Comparison of ENCODE assay signal across 8 cellular contexts in genomic region chr2:142868281-142868762, GRCh38. TPM values are rescaled to one million over a fixed set of nuclear protein-coding genes. Genes with fewer than 3 reads are reported as not detected.
DNase-seq lines count a peak whose midpoint lies in the region; ATAC-seq, FAIRE-seq and TF ChIP-seq lines count a peak whose summit lies in the region.

No MANE protein-coding gene starts in this region.

- CTCF ChIA-PET in H1 (lab: Charles Lee; ENCODE audit: partially characterized antibody), result no interaction called here
- CTCF ChIA-PET in CD4-positive, alpha-beta T cell (lab: Charles Lee), result no interaction called here

- H3K4me3 ChIP-seq in H1 (ENCODE audit: extremely low read depth in 1 of 4, insufficient read depth in 2 of 4, low read depth in 3 of 4, low read length in 4 of 4), result no peak overlapping the region

- no peak for TF ChIP-seq CTCF in H1 (IDR thresholded peaks at IDR 0.05; ENCODE audit: control extremely low read depth in 1 of 3, insufficient read depth in 1 of 3, low read depth in 1 of 3, low read length in 3 of 3)
- TF ChIP-seq CTCF in omental fat pad (IDR thresholded peaks at IDR 0.05), result no peak
- no peak for TF ChIP-seq CTCF in CD4-positive, alpha-beta T cell (IDR thresholded peaks at IDR 0.05)
- TF ChIP-seq CTCF in HFFc6 (IDR thresholded peaks at IDR 0.05), result no peak

- no peaks in the 10 kb centered on the region for H3K79me2 ChIP-seq in H1 (ENCODE audit: control insufficient read depth in 1 of 2, insufficient read depth in 2 of 2, low read length in 2 of 2)

- FAIRE-seq in H1 (lab: Jason Lieb, UNC) (no peak), RCC 7860 (lab: Jason Lieb, UNC) (no peak)

- no peaks in the 10 kb centered on the region for H3K4me1 Mint-ChIP-seq in CD4-positive, alpha-beta T cell (ENCODE audit: low read depth)
- H3K4me1 Mint-ChIP-seq in HFFc6 (ENCODE audit: low read depth), result peaks cover 43% of the 10 kb centered on the region

- no peak overlapping the region for H2BK15ac ChIP-seq in H1 (ENCODE audit: low read length)

- H3K4me1 ChIP-seq in H1 (replicated peaks in 1 of 4; ENCODE audit: control insufficient read depth in 3 of 4, insufficient read depth in 4 of 4, low read length in 3 of 4), result no peaks in the 10 kb centered on the region

- no peaks in the 10 kb centered on the region for H3K79me1 ChIP-seq in H1 (ENCODE audit: low read depth, low read length)

- no peak for DNase-seq in H1 (ENCODE audit: low read depth in 1 of 2, low spot score in 2 of 2)
- DNase-seq in omental fat pad (ENCODE audit: low spot score), result no peak
- DNase-seq in CD4-positive, alpha-beta T cell, result no peak
- no peak for DNase-seq in RKO (ENCODE audit: low spot score)
- DNase-seq in RCC 7860 (ENCODE audit: low spot score), result no peak
- no peak for DNase-seq in HFFc6

- H2BK5ac ChIP-seq in H1 (ENCODE audit: low read depth, low read length), result no peak overlapping the region

- H3K9me3 Mint-ChIP-seq in CD4-positive, alpha-beta T cell, result no peaks in the 10 kb centered on the region
- no peaks in the 10 kb centered on the region for H3K9me3 Mint-ChIP-seq in HFFc6

- no peak overlapping the region for H2BK20ac ChIP-seq in H1 (ENCODE audit: low read length)

- no peaks in the 10 kb centered on the region for H3K36me3 Mint-ChIP-seq in CD4-positive, alpha-beta T cell (ENCODE audit: low read depth)
- 0 out of 2 replicates have a peak, but pooled peaks cover 4% of the 10 kb centered on the region for H3K36me3 Mint-ChIP-seq in HFFc6 (ENCODE audit: low read depth)

- H3K4me3 Mint-ChIP-seq in CD4-positive, alpha-beta T cell, result no peak overlapping the region
- no peak overlapping the region for H3K4me3 Mint-ChIP-seq in HFFc6

- no peaks in the 10 kb centered on the region for H3K27me3 Mint-ChIP-seq in CD4-positive, alpha-beta T cell
- H3K27me3 Mint-ChIP-seq in HFFc6 (ENCODE audit: insufficient read depth), result no peaks in the 10 kb centered on the region

- H3K14ac ChIP-seq in H1 (ENCODE audit: insufficient read length), result no peak overlapping the region

- no peak overlapping the region for H3K27ac Mint-ChIP-seq in CD4-positive, alpha-beta T cell
- H3K27ac Mint-ChIP-seq in HFFc6, result no peak overlapping the region

- WGBS in H1 (ENCODE audit: extremely low coverage in 1 of 2, insufficient coverage in 1 of 2, insufficient read length in 1 of 2, insufficient replicate concordance in 2 of 2, low coverage in 1 of 2, low lambda C conversion rate in 2 of 2, missing lambda C conversion rate in 1 of 2), 2 experiments, result 87% methylated on average over 11 of the region's 11 CpGs; no CpG with 5 or more reads in 1 of the 2 experiments

- no peak overlapping the region; the same call in 1 of the 2 replicates for H3K27ac ChIP-seq in H1 (ENCODE audit: low read depth, low read length)
- no peak overlapping the region for H3K27ac ChIP-seq in CD4-positive, alpha-beta T cell (ENCODE audit: low read depth, low read length)

- TF ChIP-seq POLR2A in GM18505 (IDR thresholded peaks at IDR 0.05; ENCODE audit: borderline replicate concordance, extremely low read depth, insufficient read depth, insufficient read length) (no peak), H1 (IDR thresholded peaks at IDR 0.05; ENCODE audit: control extremely low read depth in 1 of 2, low read depth in 2 of 2, low read length in 2 of 2) (no peak)

- no peak overlapping the region for H2BK12ac ChIP-seq in H1 (ENCODE audit: low read depth, low read length)

- H3K23ac ChIP-seq in H1 (ENCODE audit: insufficient read length), result no peak overlapping the region

- no peaks in the 10 kb centered on the region for H3K23me2 ChIP-seq in H1 (ENCODE audit: low read depth, low read length)

- H3K4ac ChIP-seq in H1 (replicated peaks; ENCODE audit: insufficient read length, low read depth, low read length), result no peak overlapping the region

- H4K5ac ChIP-seq in H1 (ENCODE audit: insufficient read length, low read depth, low read length), result no peak overlapping the region

- intact Hi-C loops in CD4-positive, alpha-beta T cell (cut with DNase I, micrococcal nuclease), result no loop called here

- no peak overlapping the region for H2BK120ac ChIP-seq in H1 (replicated peaks; ENCODE audit: low read depth, low read length)

- no peak overlapping the region for H3K4me2 ChIP-seq in H1 (ENCODE audit: insufficient read depth in 1 of 2, low read depth in 2 of 2, low read length in 2 of 2)

- no peak overlapping the region for H3K9ac ChIP-seq in H1 (replicated peaks in 1 of 4; ENCODE audit: extremely low read depth in 1 of 4, low read depth in 3 of 4, low read length in 3 of 4)

- no peaks in the 10 kb centered on the region for H3K27me3 ChIP-seq in H1 (replicated peaks in 1 of 4; ENCODE audit: control insufficient read depth in 3 of 4, extremely low read depth in 1 of 4, insufficient read depth in 3 of 4, low read length in 3 of 4)
- no peaks in the 10 kb centered on the region for H3K27me3 ChIP-seq in CD4-positive, alpha-beta T cell (ENCODE audit: control insufficient read depth, insufficient read depth, low read length)

- TF ChIP-seq RAD21 in H1 (IDR thresholded peaks at IDR 0.05 in 1 of 2, conservative IDR thresholded peaks at IDR 0.05 in 1 of 2; ENCODE audit: low read depth in 2 of 2, low read length in 2 of 2), result no peak

- no peak overlapping the region; the same call in 1 of the 2 replicates for H2AFZ ChIP-seq in H1 (ENCODE audit: low read length)

- H4K20me1 ChIP-seq in H1 (replicated peaks in 1 of 2; ENCODE audit: control insufficient read depth in 1 of 2, insufficient read depth in 2 of 2, low read length in 2 of 2), result no peaks in the 10 kb centered on the region

- no peaks in the 10 kb centered on the region; a peak in 1 of 4 replicates for H3K9me3 ChIP-seq in H1 (ENCODE audit: insufficient read depth in 2 of 2, low read depth in 1 of 2, low read length in 1 of 2)
- no peaks in the 10 kb centered on the region for H3K9me3 ChIP-seq in CD4-positive, alpha-beta T cell (ENCODE audit: control insufficient read depth, low read length)

- ATAC-seq in GM18505 (IDR thresholded peaks at IDR 0.05; ENCODE audit: unreplicated experiment) (peak; percentile 26), HG03095 (IDR thresholded peaks at IDR 0.05; ENCODE audit: unreplicated experiment) (peak; percentile 24), omental fat pad (ENCODE audit: low FRiP score) (peak; percentile 82)
- ATAC-seq in CD4-positive, alpha-beta T cell (ENCODE audit: poor library complexity), result no peak

- H2AK5ac ChIP-seq in H1 (ENCODE audit: low read depth, low read length), result no peak overlapping the region

- H3K18ac ChIP-seq in H1 (ENCODE audit: extremely low read depth, low read length), result no peak overlapping the region

- H4K91ac ChIP-seq in H1 (replicated peaks; ENCODE audit: insufficient read length, low read length), result peak overlapping the region; percentile 26

- H3K56ac ChIP-seq in H1 (replicated peaks; ENCODE audit: insufficient read length, low read depth, low read length), result no peak overlapping the region

- POLR2A ChIA-PET in H1 (lab: Charles Lee; ENCODE audit: partially characterized antibody), result interaction anchor here (0.6 kb wide), 1 partner anchor 20 kb away, joined by 3 read pairs; no protein-coding TSS in a partner anchor
- POLR2A ChIA-PET in CD4-positive, alpha-beta T cell (lab: Charles Lee), result no interaction called here

- peak overlapping the region; percentile 14; the same call in 1 of the 2 replicates for H4K8ac ChIP-seq in H1 (ENCODE audit: extremely low read depth, insufficient read depth, low read length)

- no peaks in the 10 kb centered on the region for H3K36me3 ChIP-seq in H1 (ENCODE audit: control insufficient read depth in 2 of 4, insufficient read depth in 4 of 4, low read length in 3 of 4)

- TF ChIP-seq EP300 in H1 (IDR thresholded peaks at IDR 0.05; ENCODE audit: borderline replicate concordance in 1 of 2, low read depth in 2 of 2, low read length in 2 of 2), result no peak

TF ChIP-seq in H1, 55 proteins besides CTCF, POLR2A, EP300 and RAD21:
- no peak for TF ChIP-seq SIX5 (IDR thresholded peaks at IDR 0.05; ENCODE audit: low read depth, low read length)
- no peak for TF ChIP-seq ATF3 (IDR thresholded peaks at IDR 0.05; ENCODE audit: insufficient read depth, low read depth, low read length)
- no peak for TF ChIP-seq CEBPB (IDR thresholded peaks at IDR 0.05; ENCODE audit: low read depth, low read length)
- no peak for TF ChIP-seq PHF8 (conservative IDR thresholded peaks at IDR 0.05; ENCODE audit: low read depth, low read length)
- TF ChIP-seq ASH2L (IDR thresholded peaks at IDR 0.05; ENCODE audit: low read length), result no peak
- TF ChIP-seq CHD2 (IDR thresholded peaks at IDR 0.05; ENCODE audit: low read length), result no peak
- TF ChIP-seq MAX (IDR thresholded peaks at IDR 0.05), result no peak
- TF ChIP-seq GABPA (IDR thresholded peaks at IDR 0.05; ENCODE audit: borderline replicate concordance, insufficient read depth, low read length), result no peak
- no peak for TF ChIP-seq SUZ12 (IDR thresholded peaks at IDR 0.05; ENCODE audit: low read length)
- no peak for TF ChIP-seq TAF7 (optimal IDR thresholded peaks at IDR 0.05; ENCODE audit: borderline replicate concordance, low read depth, low read length)
- TF ChIP-seq BACH1 (IDR thresholded peaks at IDR 0.05; ENCODE audit: low read length), result no peak
- no peak for TF ChIP-seq JUN (IDR thresholded peaks at IDR 0.05; ENCODE audit: low read depth, low read length)

RNA-seq across cellular contexts. Expression of gene KYNU, which starts 9.1 kb away (rescaled TPM):
- total RNA-seq in H1 (2021; fragmentation: NEBNext Ultra II Directional; extraction: Animal tissue kit (Norgen Biotek cat#: 25700)), result 0.13 TPM in 2 replicates
- 0.06 and 0.09 TPM in 2 replicates for polyA plus RNA-seq in H1 (2011; rRNA removed)
- 0.10 TPM for polyA plus RNA-seq in H1 (2011; cell fraction: cytosol; rRNA removed)
- polyA plus RNA-seq in H1 (2011; cell fraction: nucleus; rRNA removed), result not detected
- polyA plus RNA-seq in H1 (2012, experiment 1 of 2), result 0.10 to 0.15 TPM in 2 of 4 replicates, not detected in the others
- not detected for polyA plus RNA-seq in H1 (2012, experiment 2 of 2)
- 0.10 TPM for polyA plus RNA-seq in H1 (2013, experiment 1 of 2)
- polyA plus RNA-seq in H1 (2013, experiment 2 of 2), result 0.18 TPM
- polyA minus RNA-seq in H1 (2011; rRNA and poly(A)+ RNA removed), result 0.15 TPM in 1 of 2 replicates, not detected in the other
- polyA minus RNA-seq in H1 (2011; cell fraction: cytosol; rRNA and poly(A)+ RNA removed), result 4.0 TPM
- 3.8 TPM for polyA minus RNA-seq in H1 (2011; cell fraction: nucleus; rRNA and poly(A)+ RNA removed)
- 10 to 100 TPM in 1 of 4 donors, 1 to 10 TPM in 3; 3.8 to 25.3 (median 8.4) TPM for total RNA-seq in omental fat pad
- total RNA-seq in CD4-positive, alpha-beta T cell, result under 1 TPM; 0.38 to 0.50 TPM
- under 1 TPM in 5 of 6 experiments, not detected in 1; 0.17 to 0.63 (median 0.34) TPM for total RNA-seq in HFFc6 (2021; fragmentation: NEBNext Ultra II Directional; extraction: Animal tissue kit (Norgen Biotek cat#: 25700))
